10 cellular contexts compared by ENCODE assay signal in the genomic region with DNA sequence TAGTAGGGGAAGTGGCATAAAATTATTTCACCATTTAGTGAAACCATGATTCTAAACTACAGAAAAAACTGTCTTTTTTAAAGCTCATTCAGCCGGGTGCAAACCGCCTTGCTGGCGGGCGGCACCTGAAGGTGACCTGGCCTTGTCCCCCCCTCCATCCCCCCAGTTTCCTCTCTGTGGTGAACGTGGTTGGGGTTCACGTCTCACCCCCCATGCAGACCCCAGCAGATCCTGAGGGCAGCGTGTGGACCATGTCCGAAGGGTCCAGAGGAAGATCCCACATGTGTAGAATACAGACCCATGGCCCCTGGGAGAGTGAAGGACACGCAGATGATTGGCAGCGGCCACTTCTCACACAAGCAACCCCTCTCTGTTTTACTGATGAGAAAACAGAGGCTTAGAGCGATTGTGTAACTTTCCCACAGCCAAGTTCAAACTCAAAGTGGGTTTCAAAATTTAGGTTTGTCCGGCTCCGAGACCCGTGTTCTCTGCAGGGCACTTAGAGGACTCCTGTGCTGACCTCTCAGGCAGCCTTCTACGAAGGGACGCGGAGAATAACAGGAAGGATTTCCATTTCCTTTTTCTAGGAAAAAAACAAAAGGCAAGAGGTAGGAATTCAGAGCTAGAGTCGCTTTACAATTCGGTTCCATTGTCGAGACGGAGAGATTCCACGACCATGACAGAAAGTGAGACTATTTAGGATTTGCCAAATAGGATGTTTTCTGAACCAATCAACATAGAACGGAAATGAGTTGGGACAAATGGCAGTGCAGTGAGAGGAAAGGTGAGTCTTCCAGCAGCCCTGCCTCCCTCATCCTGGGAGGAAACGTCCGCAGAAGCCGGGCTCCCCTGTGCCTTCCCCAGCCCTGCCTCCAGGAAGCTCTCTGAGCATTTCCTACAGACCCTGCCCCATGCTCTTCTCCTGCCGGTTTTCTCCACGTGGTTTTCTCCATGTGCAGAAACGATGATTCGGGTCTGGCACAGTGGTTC.
DNase-seq lines count a peak whose midpoint lies in the region; ATAC-seq and TF ChIP-seq lines count a peak whose summit lies in the region.
"Had no signal": no experiment of that assay in that cellular context is flagged by ENCODE, and none has a peak within 500 bp of the region (broad histone marks: within the 10 kb centered on the region; RNA-seq: fewer than 3 reads in every experiment).

No MANE protein-coding gene starts in this region.

- TF ChIP-seq POLR2A in suprapubic skin (IDR thresholded peaks at IDR 0.05): no peak

- WGBS in suprapubic skin: 74% methylated on average over 30 of the region's 30 CpGs

- intact Hi-C loops in activated CD8-positive, alpha-beta T cell treated with anti-CD3 and anti-CD28 coated beads for 36 hours (cut with micrococcal nuclease): loop anchor here (10.0 kb wide), 1 partner anchor 1415 kb away; no protein-coding TSS in a partner anchor
- intact Hi-C loops in lower lobe of right lung (cut with DNase I): no loop called here

- H3K9me3 Mint-ChIP-seq in activated CD8-positive, alpha-beta T cell treated with anti-CD3 and anti-CD28 coated beads for 36 hours: no peaks in the 10 kb centered on the region
- H3K9me3 Mint-ChIP-seq in activated CD8-positive, alpha-beta T cell treated with anti-CD3 and anti-CD28 coated beads, Interleukin-2, amount 10 ng/mL, durations not matched to agents 7 days and 5 days (ENCODE audit: insufficient read depth): no peaks in the 10 kb centered on the region
- no peaks in the 10 kb centered on the region for H3K9me3 Mint-ChIP-seq in activated T-helper 17 cell treated with anti-CD3 and anti-CD28 coated beads, Interleukin-2, amount 50 U/mL, for 72 hours
- H3K9me3 Mint-ChIP-seq: activated T-cell treated with anti-CD3 and anti-CD28 coated beads, Interleukin-2, amount 50 U/mL, for 24 hours; naive thymus-derived CD8-positive, alpha-beta T cell had no signal

- CTCF ChIA-PET in activated CD8-positive, alpha-beta T cell treated with anti-CD3 and anti-CD28 coated beads for 36 hours (lab: Charles Lee): interaction anchor here (0.7 to 1.9 kb wide), 19 partner anchors 10 to 1529 kb away, joined by 3 to 14 read pairs (median 4); no protein-coding TSS in a partner anchor
- CTCF ChIA-PET in activated CD8-positive, alpha-beta T cell treated with anti-CD3 and anti-CD28 coated beads, Interleukin-2, amount 10 ng/mL, durations not matched to agents 7 days and 5 days (lab: Charles Lee): interaction anchor here (0.7 to 1.7 kb wide), 11 partner anchors 13 to 1527 kb away, joined by 3 to 6 read pairs (median 3); no protein-coding TSS in a partner anchor

- H3K4me1 ChIP-seq in lower lobe of right lung (peaks cover 12% of the 10 kb centered on the region), suprapubic skin (peaks cover 8% of the 10 kb centered on the region)

- peak; percentile 25 for TF ChIP-seq CTCF in activated CD8-positive, alpha-beta T cell treated with anti-CD3 and anti-CD28 coated beads for 36 hours (IDR thresholded peaks at IDR 0.05)
- TF ChIP-seq CTCF in lower lobe of right lung (IDR thresholded peaks at IDR 0.05): no peak
- TF ChIP-seq CTCF in suprapubic skin (IDR thresholded peaks at IDR 0.05): no peak

- peaks cover 36% of the 10 kb centered on the region for H3K27me3 Mint-ChIP-seq in activated CD8-positive, alpha-beta T cell treated with anti-CD3 and anti-CD28 coated beads for 36 hours
- peaks cover 15% of the 10 kb centered on the region for H3K27me3 Mint-ChIP-seq in activated CD8-positive, alpha-beta T cell treated with anti-CD3 and anti-CD28 coated beads, Interleukin-2, amount 10 ng/mL, durations not matched to agents 7 days and 5 days (ENCODE audit: low read depth)
- peaks cover 6% of the 10 kb centered on the region for H3K27me3 Mint-ChIP-seq in activated T-helper 17 cell treated with anti-CD3 and anti-CD28 coated beads, Interleukin-2, amount 50 U/mL, for 72 hours

- peak overlapping the region; percentile 6 for H3K4me3 ChIP-seq in lower lobe of right lung
- H3K4me3 ChIP-seq in suprapubic skin: peak overlapping the region; percentile 2

- H3K27ac Mint-ChIP-seq in activated CD8-positive, alpha-beta T cell treated with anti-CD3 and anti-CD28 coated beads for 36 hours: no peak overlapping the region
- H3K27ac Mint-ChIP-seq in activated CD8-positive, alpha-beta T cell treated with anti-CD3 and anti-CD28 coated beads, Interleukin-2, amount 10 ng/mL, durations not matched to agents 7 days and 5 days: no peak overlapping the region
- H3K27ac Mint-ChIP-seq in activated T-helper 17 cell treated with anti-CD3 and anti-CD28 coated beads, Interleukin-2, amount 50 U/mL, for 72 hours: no peak overlapping the region
- H3K27ac Mint-ChIP-seq: activated T-cell treated with anti-CD3 and anti-CD28 coated beads, Interleukin-2, amount 50 U/mL, for 24 hours had no signal

- no peaks in the 10 kb centered on the region for H3K36me3 Mint-ChIP-seq in activated CD8-positive, alpha-beta T cell treated with anti-CD3 and anti-CD28 coated beads for 36 hours (ENCODE audit: low read depth)
- H3K36me3 Mint-ChIP-seq in activated CD8-positive, alpha-beta T cell treated with anti-CD3 and anti-CD28 coated beads, Interleukin-2, amount 10 ng/mL, durations not matched to agents 7 days and 5 days (ENCODE audit: low read depth): no peaks in the 10 kb centered on the region
- H3K36me3 Mint-ChIP-seq in activated T-helper 17 cell treated with anti-CD3 and anti-CD28 coated beads, Interleukin-2, amount 50 U/mL, for 72 hours (ENCODE audit: low read depth): no peaks in the 10 kb centered on the region
- H3K36me3 Mint-ChIP-seq: naive thymus-derived CD8-positive, alpha-beta T cell had no signal

- H3K4me3 Mint-ChIP-seq in activated CD8-positive, alpha-beta T cell treated with anti-CD3 and anti-CD28 coated beads for 36 hours: peak overlapping the region; percentile 12
- H3K4me3 Mint-ChIP-seq in activated CD8-positive, alpha-beta T cell treated with anti-CD3 and anti-CD28 coated beads, Interleukin-2, amount 10 ng/mL, durations not matched to agents 7 days and 5 days: no peak overlapping the region
- H3K4me3 Mint-ChIP-seq in activated T-helper 17 cell treated with anti-CD3 and anti-CD28 coated beads, Interleukin-2, amount 50 U/mL, for 72 hours: peak overlapping the region; percentile 8
- H3K4me3 Mint-ChIP-seq: activated T-cell treated with anti-CD3 and anti-CD28 coated beads, Interleukin-2, amount 50 U/mL, for 24 hours; naive thymus-derived CD8-positive, alpha-beta T cell had no signal

- DNase-seq in activated CD8-positive, alpha-beta T cell treated with anti-CD3 and anti-CD28 coated beads for 36 hours: no peak
- DNase-seq in activated CD8-positive, alpha-beta T cell treated with anti-CD3 and anti-CD28 coated beads, Interleukin-2, amount 10 ng/mL, durations not matched to agents 7 days and 5 days: no peak
- DNase-seq in lower lobe of right lung (no peak), suprapubic skin (ENCODE audit: low spot score in 2 of 2) (no peak), AG08396 (ENCODE audit: low spot score) (no peak), SK-N-DZ (ENCODE audit: low spot score) (no peak)

- POLR2A ChIA-PET in activated CD8-positive, alpha-beta T cell treated with anti-CD3 and anti-CD28 coated beads for 36 hours (lab: Charles Lee): interaction anchor here (1.1 kb wide), 1 partner anchor 1104 kb away, joined by 3 read pairs; no protein-coding TSS in a partner anchor
- POLR2A ChIA-PET in activated CD8-positive, alpha-beta T cell treated with anti-CD3 and anti-CD28 coated beads, Interleukin-2, amount 10 ng/mL, durations not matched to agents 7 days and 5 days (lab: Charles Lee): interaction anchor here (0.7 kb wide), 1 partner anchor 362 kb away, joined by 3 read pairs; no protein-coding TSS in a partner anchor

- H3K9me3 ChIP-seq in lower lobe of right lung: no peaks in the 10 kb centered on the region
- no peaks in the 10 kb centered on the region for H3K9me3 ChIP-seq in suprapubic skin

- H3K36me3 ChIP-seq in lower lobe of right lung (no peaks in the 10 kb centered on the region), suprapubic skin (no peaks in the 10 kb centered on the region)

- H3K4me1 Mint-ChIP-seq in activated CD8-positive, alpha-beta T cell treated with anti-CD3 and anti-CD28 coated beads for 36 hours (ENCODE audit: low read depth): peaks cover 3% of the 10 kb centered on the region
- H3K4me1 Mint-ChIP-seq in activated CD8-positive, alpha-beta T cell treated with anti-CD3 and anti-CD28 coated beads, Interleukin-2, amount 10 ng/mL, durations not matched to agents 7 days and 5 days (ENCODE audit: low read depth): peaks cover 11% of the 10 kb centered on the region
- H3K4me1 Mint-ChIP-seq in activated T-helper 17 cell treated with anti-CD3 and anti-CD28 coated beads, Interleukin-2, amount 50 U/mL, for 72 hours: no peaks in the 10 kb centered on the region

- TF ChIP-seq EP300 in suprapubic skin (IDR thresholded peaks at IDR 0.05): no peak

- H3K27ac ChIP-seq in lower lobe of right lung: no peak overlapping the region
- H3K27ac ChIP-seq in suprapubic skin: peak overlapping the region; percentile 46

- ATAC-seq in activated CD8-positive, alpha-beta T cell treated with anti-CD3 and anti-CD28 coated beads for 36 hours: no peak
- no peak for ATAC-seq in activated CD8-positive, alpha-beta T cell treated with anti-CD3 and anti-CD28 coated beads, Interleukin-2, amount 10 ng/mL, durations not matched to agents 7 days and 5 days
- no peak for ATAC-seq in activated T-helper 17 cell treated with anti-CD3 and anti-CD28 coated beads, Interleukin-2, amount 50 U/mL, for 72 hours (replicated peaks)
- ATAC-seq in lower lobe of right lung: peak; percentile 32 to 37
- ATAC-seq in GM19351 (IDR thresholded peaks at IDR 0.05; ENCODE audit: unreplicated experiment): no peak

- H3K27me3 ChIP-seq in lower lobe of right lung (ENCODE audit: low read depth) (no peaks in the 10 kb centered on the region), suprapubic skin (no peaks in the 10 kb centered on the region)

Comparison
In these comparisons a context has a peak if more than half of its experiments do, and no peak if none do; other contexts are left out.
1. ATAC-seq: peak in lower lobe of right lung (2 of 2); none in activated CD8-positive, alpha-beta T cell treated with anti-CD3 and anti-CD28 coated beads for 36 hours (single experiment), activated CD8-positive, alpha-beta T cell treated with anti-CD3 and anti-CD28 coated beads, Interleukin-2, amount 10 ng/mL, durations not matched to agents 7 days and 5 days (single experiment), activated T-helper 17 cell treated with anti-CD3 and anti-CD28 coated beads, Interleukin-2, amount 50 U/mL, for 72 hours (single experiment) and GM19351 (single experiment).